ENCODE assay signal across 2 cellular contexts in the genomic region with DNA sequence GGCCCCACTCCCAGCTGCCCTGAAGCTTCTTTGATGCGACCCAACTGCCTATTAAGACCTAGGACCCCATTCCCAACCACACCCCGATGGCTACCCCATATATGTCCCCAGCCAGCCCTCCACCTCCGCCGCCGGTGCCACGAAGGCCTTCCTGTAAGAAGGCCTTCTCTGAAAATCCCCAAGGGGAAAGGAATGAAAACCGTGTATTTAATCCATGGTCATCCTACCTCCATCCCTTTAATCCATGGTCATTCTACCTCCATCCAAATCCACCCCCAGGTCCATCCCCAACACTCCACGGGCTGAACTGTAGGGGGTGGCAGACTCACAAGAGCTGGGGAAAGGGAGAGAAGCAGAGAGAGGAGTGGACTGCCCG.
TF ChIP-seq lines count a peak whose summit lies in the region.

No MANE protein-coding gene starts in this region.

TF ChIP-seq in SK-N-SH, 30 proteins besides CTCF, POLR2A, EP300 and RAD21 (continued from another document):
- TF ChIP-seq, protein P1, sequence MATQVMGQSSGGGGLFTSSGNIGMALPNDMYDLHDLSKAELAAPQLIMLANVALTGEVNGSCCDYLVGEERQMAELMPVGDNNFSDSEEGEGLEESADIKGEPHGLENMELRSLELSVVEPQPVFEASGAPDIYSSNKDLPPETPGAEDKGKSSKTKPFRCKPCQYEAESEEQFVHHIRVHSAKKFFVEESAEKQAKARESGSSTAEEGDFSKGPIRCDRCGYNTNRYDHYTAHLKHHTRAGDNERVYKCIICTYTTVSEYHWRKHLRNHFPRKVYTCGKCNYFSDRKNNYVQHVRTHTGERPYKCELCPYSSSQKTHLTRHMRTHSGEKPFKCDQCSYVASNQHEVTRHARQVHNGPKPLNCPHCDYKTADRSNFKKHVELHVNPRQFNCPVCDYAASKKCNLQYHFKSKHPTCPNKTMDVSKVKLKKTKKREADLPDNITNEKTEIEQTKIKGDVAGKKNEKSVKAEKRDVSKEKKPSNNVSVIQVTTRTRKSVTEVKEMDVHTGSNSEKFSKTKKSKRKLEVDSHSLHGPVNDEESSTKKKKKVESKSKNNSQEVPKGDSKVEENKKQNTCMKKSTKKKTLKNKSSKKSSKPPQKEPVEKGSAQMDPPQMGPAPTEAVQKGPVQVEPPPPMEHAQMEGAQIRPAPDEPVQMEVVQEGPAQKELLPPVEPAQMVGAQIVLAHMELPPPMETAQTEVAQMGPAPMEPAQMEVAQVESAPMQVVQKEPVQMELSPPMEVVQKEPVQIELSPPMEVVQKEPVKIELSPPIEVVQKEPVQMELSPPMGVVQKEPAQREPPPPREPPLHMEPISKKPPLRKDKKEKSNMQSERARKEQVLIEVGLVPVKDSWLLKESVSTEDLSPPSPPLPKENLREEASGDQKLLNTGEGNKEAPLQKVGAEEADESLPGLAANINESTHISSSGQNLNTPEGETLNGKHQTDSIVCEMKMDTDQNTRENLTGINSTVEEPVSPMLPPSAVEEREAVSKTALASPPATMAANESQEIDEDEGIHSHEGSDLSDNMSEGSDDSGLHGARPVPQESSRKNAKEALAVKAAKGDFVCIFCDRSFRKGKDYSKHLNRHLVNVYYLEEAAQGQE (IDR thresholded peaks at IDR 0.05; ENCODE audit: low read depth, low read length) = no peak
- TF ChIP-seq RFX5 (IDR thresholded peaks at IDR 0.05; ENCODE audit: low read length) (no peak), TAF1 (IDR thresholded peaks at IDR 0.05; ENCODE audit: borderline replicate concordance, low read depth, low read length) (no peak), FOXJ3 (CRISPR knock-in tag; IDR thresholded peaks at IDR 0.05) (no peak), FOSL2 (IDR thresholded peaks at IDR 0.05; ENCODE audit: borderline replicate concordance, low read depth) (no peak), EZH2phosphoT487 (IDR thresholded peaks at IDR 0.05; ENCODE audit: borderline replicate concordance, low read depth) (no peak), NRF1 (IDR thresholded peaks at IDR 0.05; ENCODE audit: low read depth, low read length) (no peak), TEAD4 (IDR thresholded peaks at IDR 0.05; ENCODE audit: borderline replicate concordance, insufficient read depth) (no peak), YY1 (IDR thresholded peaks at IDR 0.05; ENCODE audit: low read depth) (no peak), TCF12 (IDR thresholded peaks at IDR 0.05) (no peak), SIN3A (IDR thresholded peaks at IDR 0.05; ENCODE audit: borderline replicate concordance, low read depth, low read length) (no peak), GATA2 (CRISPR knock-in tag; IDR thresholded peaks at IDR 0.05) (no peak)
- TF ChIP-seq, protein P2, sequence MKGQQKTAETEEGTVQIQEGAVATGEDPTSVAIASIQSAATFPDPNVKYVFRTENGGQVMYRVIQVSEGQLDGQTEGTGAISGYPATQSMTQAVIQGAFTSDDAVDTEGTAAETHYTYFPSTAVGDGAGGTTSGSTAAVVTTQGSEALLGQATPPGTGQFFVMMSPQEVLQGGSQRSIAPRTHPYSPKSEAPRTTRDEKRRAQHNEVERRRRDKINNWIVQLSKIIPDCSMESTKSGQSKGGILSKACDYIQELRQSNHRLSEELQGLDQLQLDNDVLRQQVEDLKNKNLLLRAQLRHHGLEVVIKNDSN (IDR thresholded peaks at IDR 0.05; ENCODE audit: borderline replicate concordance, low read depth) = no peak
- TF ChIP-seq, protein P3, sequence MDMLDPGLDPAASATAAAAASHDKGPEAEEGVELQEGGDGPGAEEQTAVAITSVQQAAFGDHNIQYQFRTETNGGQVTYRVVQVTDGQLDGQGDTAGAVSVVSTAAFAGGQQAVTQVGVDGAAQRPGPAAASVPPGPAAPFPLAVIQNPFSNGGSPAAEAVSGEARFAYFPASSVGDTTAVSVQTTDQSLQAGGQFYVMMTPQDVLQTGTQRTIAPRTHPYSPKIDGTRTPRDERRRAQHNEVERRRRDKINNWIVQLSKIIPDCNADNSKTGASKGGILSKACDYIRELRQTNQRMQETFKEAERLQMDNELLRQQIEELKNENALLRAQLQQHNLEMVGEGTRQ (IDR thresholded peaks at IDR 0.05; ENCODE audit: borderline replicate concordance, low read depth, low read length) = no peak
TF ChIP-seq in SK-N-SH: peak in this region for 0.

TF ChIP-seq in SK-N-SH treated with all-trans-retinoic acid at 6 μM for 48 hours, 23 proteins besides CTCF, POLR2A, EP300 and RAD21 (continued from another document):
- no peak for TF ChIP-seq TOX (CRISPR knock-in tag; IDR thresholded peaks at IDR 0.05; ENCODE audit: borderline replicate concordance)
- TF ChIP-seq, protein P4, sequence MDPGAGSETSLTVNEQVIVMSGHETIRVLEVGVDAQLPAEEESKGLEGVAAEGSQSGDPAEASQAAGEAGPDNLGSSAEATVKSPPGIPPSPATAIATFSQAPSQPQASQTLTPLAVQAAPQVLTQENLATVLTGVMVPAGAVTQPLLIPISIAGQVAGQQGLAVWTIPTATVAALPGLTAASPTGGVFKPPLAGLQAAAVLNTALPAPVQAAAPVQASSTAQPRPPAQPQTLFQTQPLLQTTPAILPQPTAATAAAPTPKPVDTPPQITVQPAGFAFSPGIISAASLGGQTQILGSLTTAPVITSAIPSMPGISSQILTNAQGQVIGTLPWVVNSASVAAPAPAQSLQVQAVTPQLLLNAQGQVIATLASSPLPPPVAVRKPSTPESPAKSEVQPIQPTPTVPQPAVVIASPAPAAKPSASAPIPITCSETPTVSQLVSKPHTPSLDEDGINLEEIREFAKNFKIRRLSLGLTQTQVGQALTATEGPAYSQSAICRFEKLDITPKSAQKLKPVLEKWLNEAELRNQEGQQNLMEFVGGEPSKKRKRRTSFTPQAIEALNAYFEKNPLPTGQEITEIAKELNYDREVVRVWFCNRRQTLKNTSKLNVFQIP (CRISPR knock-in tag; IDR thresholded peaks at IDR 0.05; ENCODE audit: borderline replicate concordance, low read depth) = no peak
- no peak for TF ChIP-seq ZNF565 (CRISPR knock-in tag; conservative IDR thresholded peaks at IDR 0.05; ENCODE audit: low read depth)
- TF ChIP-seq SNAI2 (CRISPR knock-in tag; IDR thresholded peaks at IDR 0.05) = no peak
- TF ChIP-seq, protein P5, sequence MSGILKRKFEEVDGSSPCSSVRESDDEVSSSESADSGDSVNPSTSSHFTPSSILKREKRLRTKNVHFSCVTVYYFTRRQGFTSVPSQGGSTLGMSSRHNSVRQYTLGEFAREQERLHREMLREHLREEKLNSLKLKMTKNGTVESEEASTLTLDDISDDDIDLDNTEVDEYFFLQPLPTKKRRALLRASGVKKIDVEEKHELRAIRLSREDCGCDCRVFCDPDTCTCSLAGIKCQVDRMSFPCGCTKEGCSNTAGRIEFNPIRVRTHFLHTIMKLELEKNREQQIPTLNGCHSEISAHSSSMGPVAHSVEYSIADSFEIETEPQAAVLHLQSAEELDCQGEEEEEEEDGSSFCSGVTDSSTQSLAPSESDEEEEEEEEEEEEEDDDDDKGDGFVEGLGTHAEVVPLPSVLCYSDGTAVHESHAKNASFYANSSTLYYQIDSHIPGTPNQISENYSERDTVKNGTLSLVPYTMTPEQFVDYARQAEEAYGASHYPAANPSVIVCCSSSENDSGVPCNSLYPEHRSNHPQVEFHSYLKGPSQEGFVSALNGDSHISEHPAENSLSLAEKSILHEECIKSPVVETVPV (CRISPR knock-in tag; IDR thresholded peaks at IDR 0.05) = no peak
